Comparison of ENCODE assay signal across 8 cellular contexts in genomic region chrX:135931644-135932487, GRCh38. TPM values are rescaled to one million over a fixed set of nuclear protein-coding genes. Genes with fewer than 3 reads are reported as not detected.
DNase-seq lines count a peak whose midpoint lies in the region; ATAC-seq and TF ChIP-seq lines count a peak whose summit lies in the region.

No MANE protein-coding gene starts in this region.

- ATAC-seq in GM21717 (IDR thresholded peaks at IDR 0.05; ENCODE audit: unreplicated experiment), result peak; percentile 78
- peak; percentile 63 for ATAC-seq in activated CD8-positive, alpha-beta memory T cell treated with anti-CD3 and anti-CD28 coated beads, Interleukin-2, amount 10 ng/mL, durations not matched to agents 7 days and 5 days

- H3K27ac Mint-ChIP-seq in activated CD8-positive, alpha-beta memory T cell treated with anti-CD3 and anti-CD28 coated beads, Interleukin-2, amount 10 ng/mL, durations not matched to agents 7 days and 5 days, result no peak overlapping the region

- H3K9me3 Mint-ChIP-seq in activated CD8-positive, alpha-beta memory T cell treated with anti-CD3 and anti-CD28 coated beads, Interleukin-2, amount 10 ng/mL, durations not matched to agents 7 days and 5 days (ENCODE audit: low read depth), result no peaks in the 10 kb centered on the region

- H3K4me3 ChIP-seq in osteoblast (ENCODE audit: insufficient read depth, low read length), result no peak overlapping the region

- no peak overlapping the region for H2AFZ ChIP-seq in osteoblast (ENCODE audit: low read length)

- peaks cover 3% of the 10 kb centered on the region for H3K27me3 ChIP-seq in osteoblast (ENCODE audit: insufficient read depth, low read length)

- no peaks in the 10 kb centered on the region for H3K4me1 Mint-ChIP-seq in activated CD8-positive, alpha-beta memory T cell treated with anti-CD3 and anti-CD28 coated beads, Interleukin-2, amount 10 ng/mL, durations not matched to agents 7 days and 5 days

- H3K79me2 ChIP-seq in osteoblast (ENCODE audit: insufficient read depth, low read length), result no peaks in the 10 kb centered on the region

- CTCF ChIA-PET in activated CD8-positive, alpha-beta memory T cell treated with anti-CD3 and anti-CD28 coated beads, Interleukin-2, amount 10 ng/mL, durations not matched to agents 7 days and 5 days (lab: Charles Lee), result interaction anchor here (1.2 to 1.8 kb wide), 6 partner anchors 29 to 225 kb away, joined by 3 to 6 read pairs (median 3); no protein-coding TSS in a partner anchor

- peak; percentile 76 for TF ChIP-seq CTCF in osteoblast (IDR thresholded peaks at IDR 0.05; ENCODE audit: extremely low read depth, low read depth, low read length)

- no peaks in the 10 kb centered on the region for H3K27me3 Mint-ChIP-seq in activated CD8-positive, alpha-beta memory T cell treated with anti-CD3 and anti-CD28 coated beads, Interleukin-2, amount 10 ng/mL, durations not matched to agents 7 days and 5 days

- no peak overlapping the region for H3K4me3 Mint-ChIP-seq in activated CD8-positive, alpha-beta memory T cell treated with anti-CD3 and anti-CD28 coated beads, Interleukin-2, amount 10 ng/mL, durations not matched to agents 7 days and 5 days

- H3K4me1 ChIP-seq in osteoblast (ENCODE audit: insufficient read depth, low read length), result no peaks in the 10 kb centered on the region

- H3K36me3 ChIP-seq in osteoblast (ENCODE audit: insufficient read depth, low read length), result no peaks in the 10 kb centered on the region

- no peak overlapping the region for H3K27ac ChIP-seq in osteoblast (ENCODE audit: low read depth, low read length)

- no peaks in the 10 kb centered on the region for H3K9me3 ChIP-seq in osteoblast (ENCODE audit: low read depth, low read length)

- no peaks in the 10 kb centered on the region for H3K36me3 Mint-ChIP-seq in activated CD8-positive, alpha-beta memory T cell treated with anti-CD3 and anti-CD28 coated beads, Interleukin-2, amount 10 ng/mL, durations not matched to agents 7 days and 5 days

- H3K4me2 ChIP-seq in osteoblast (ENCODE audit: insufficient read depth, low read length), result no peak overlapping the region

- H4K20me1 ChIP-seq in osteoblast (ENCODE audit: insufficient read depth, low read length), result no peaks in the 10 kb centered on the region

- DNase-seq in COLO668 (lab: John Stamatoyannopoulos, UW; ENCODE audit: unreplicated experiment) (peak; percentile 30), NCI-H2227 treated with DMSO at 0.1 percent for 48 hours (lab: John Stamatoyannopoulos, UW) (peak; percentile 15), fibroblast of gingiva (ENCODE audit: low read depth) (peak; percentile 1), osteoblast (ENCODE audit: insufficient read length, low spot score, missing footprints) (no peak), SIG-M5 (lab: John Stamatoyannopoulos, UW) (no peak), NCI-H446 treated with DMSO at 0.1 percent for 48 hours (lab: John Stamatoyannopoulos, UW) (no peak)
- peak; percentile 50 for DNase-seq in activated CD8-positive, alpha-beta memory T cell treated with anti-CD3 and anti-CD28 coated beads, Interleukin-2, amount 10 ng/mL, durations not matched to agents 7 days and 5 days

RNA-seq across cellular contexts. Expression of gene SAGE1, which starts 38.4 kb away (rescaled TPM):
- not detected for total RNA-seq in activated CD8-positive, alpha-beta memory T cell treated with anti-CD3 and anti-CD28 coated beads, Interleukin-2, amount 10 ng/mL, durations not matched to agents 7 days and 5 days
- total RNA-seq in osteoblast, result not detected in 2 replicates

RNA-seq across cellular contexts. Expression of gene CT45A10, which starts 38.6 kb away (rescaled TPM):
- not detected for total RNA-seq in activated CD8-positive, alpha-beta memory T cell treated with anti-CD3 and anti-CD28 coated beads, Interleukin-2, amount 10 ng/mL, durations not matched to agents 7 days and 5 days
- not detected in 2 replicates for total RNA-seq in osteoblast

RNA-seq across cellular contexts. Expression of gene MMGT1, which starts 41.9 kb away (rescaled TPM):
- 10 to 100 TPM; 11.6 to 17.4 TPM for total RNA-seq in activated CD8-positive, alpha-beta memory T cell treated with anti-CD3 and anti-CD28 coated beads, Interleukin-2, amount 10 ng/mL, durations not matched to agents 7 days and 5 days
- total RNA-seq in osteoblast, result 25.0 and 26.5 TPM in 2 replicates

RNA-seq across cellular contexts. Expression of gene SLC9A6, which starts 53.4 kb away (rescaled TPM):
- total RNA-seq in activated CD8-positive, alpha-beta memory T cell treated with anti-CD3 and anti-CD28 coated beads, Interleukin-2, amount 10 ng/mL, durations not matched to agents 7 days and 5 days, result 10 to 100 TPM; 14.5 to 15.7 TPM
- 19.4 and 21.0 TPM in 2 replicates for total RNA-seq in osteoblast

Comparison
In these comparisons a context has a peak if more than half of its experiments do, and no peak if none do; other contexts are left out.
1. DNase-seq: peak in COLO668 (single experiment), NCI-H2227 treated with DMSO at 0.1 percent for 48 hours (single experiment), activated CD8-positive, alpha-beta memory T cell treated with anti-CD3 and anti-CD28 coated beads, Interleukin-2, amount 10 ng/mL, durations not matched to agents 7 days and 5 days (single experiment) and fibroblast of gingiva (single experiment); none in osteoblast (single experiment), SIG-M5 (single experiment) and NCI-H446 treated with DMSO at 0.1 percent for 48 hours (single experiment).